ENCODE assay signal across 27 cellular contexts in genomic region chr6:151753581-151753980, GRCh38. TPM values are rescaled to one million over a fixed set of nuclear protein-coding genes. Genes with fewer than 3 reads are reported as not detected.
DNase-seq lines count a peak whose midpoint lies in the region; TF ChIP-seq lines count a peak whose summit lies in the region.
"Had no signal": no experiment of that assay in that cellular context is flagged by ENCODE, and none has a peak within 500 bp of the region (broad histone marks: within the 10 kb centered on the region; RNA-seq: fewer than 3 reads in every experiment).

No MANE protein-coding gene starts in this region.

- peaks cover 2% of the 10 kb centered on the region; the same call in 1 of the 2 replicates for H3F3A ChIP-seq in PC-9 (ENCODE audit: insufficient read depth, low read depth)

- peaks cover 56% of the 10 kb centered on the region for H3K4me1 Mint-ChIP-seq in activated T-helper 1 cell treated with anti-CD3 and anti-CD28 coated beads, Interleukin-12 subunit alpha, Interleukin-12 subunit beta, Interleukin-2, Interleukin-4 antibody, amounts not matched to agents 30 ng/mL and 10 ng/mL and 1 ng/mL, durations not matched to agents 14 hours and 24 hours and 36 hours (ENCODE audit: low read depth)

- no peak overlapping the region for H3K4me3 Mint-ChIP-seq in activated T-helper 1 cell treated with anti-CD3 and anti-CD28 coated beads, Interleukin-12 subunit alpha, Interleukin-12 subunit beta, Interleukin-2, Interleukin-4 antibody, amounts not matched to agents 30 ng/mL and 10 ng/mL and 1 ng/mL, durations not matched to agents 14 hours and 24 hours and 36 hours
- H3K4me3 Mint-ChIP-seq: CD14-positive monocyte; CD4-positive, alpha-beta memory T cell; CD8-positive, alpha-beta memory T cell had no signal

- H3K9me3 ChIP-seq in Karpas-422 (ENCODE audit: low read length) = no peaks in the 10 kb centered on the region
- no peaks in the 10 kb centered on the region for H3K9me3 ChIP-seq in PC-9 (ENCODE audit: insufficient read depth, low read depth)
- H3K9me3 ChIP-seq in vagina = no peaks in the 10 kb centered on the region
- no peaks in the 10 kb centered on the region for H3K9me3 ChIP-seq in left ventricle myocardium inferior (replicated peaks)
- H3K9me3 ChIP-seq: BLaER1 treated with 17β-estradiol and CSF1 and Interleukin-3, amounts not matched to agents 10 nM and 100 nM had no signal

- H3K4me3 ChIP-seq in Karpas-422 (ENCODE audit: low read length) (no peak overlapping the region), PC-9 (no peak overlapping the region), vagina (no peak overlapping the region), left ventricle myocardium inferior (no peak overlapping the region)
- H3K4me3 ChIP-seq: BLaER1 treated with 17β-estradiol and CSF1 and Interleukin-3, amounts not matched to agents 10 nM and 100 nM; GM12878 had no signal

- H3K9ac ChIP-seq in Karpas-422 (ENCODE audit: low read length) = peak overlapping the region; percentile 13; the same call in 1 of the 2 replicates
- H3K9ac ChIP-seq: BLaER1 treated with 17β-estradiol and CSF1 and Interleukin-3, amounts not matched to agents 10 nM and 100 nM had no signal

- peaks cover 3% of the 10 kb centered on the region for H3K27me3 Mint-ChIP-seq in activated T-helper 1 cell treated with anti-CD3 and anti-CD28 coated beads, Interleukin-12 subunit alpha, Interleukin-12 subunit beta, Interleukin-2, Interleukin-4 antibody, amounts not matched to agents 30 ng/mL and 10 ng/mL and 1 ng/mL, durations not matched to agents 14 hours and 24 hours and 36 hours (ENCODE audit: insufficient read depth)
- H3K27me3 Mint-ChIP-seq: CD4-positive, alpha-beta memory T cell; CD4-positive, CD25-positive, alpha-beta regulatory T cell had no signal

- no peaks in the 10 kb centered on the region for H4K20me1 ChIP-seq in Karpas-422 (ENCODE audit: insufficient read depth, low read depth, low read length)
- H4K20me1 ChIP-seq in PC-9 (ENCODE audit: insufficient read depth) = no peaks in the 10 kb centered on the region
- H4K20me1 ChIP-seq: BLaER1 treated with 17β-estradiol and CSF1 and Interleukin-3, amounts not matched to agents 10 nM and 100 nM had no signal

- H2AFZ ChIP-seq in Karpas-422 (ENCODE audit: low read length) (no peak overlapping the region), PC-9 (0 out of 2 replicates have a peak overlapping the region, but pooled peaks have one; percentile 45)

- H3K9me2 ChIP-seq in Karpas-422 (replicated peaks; ENCODE audit: insufficient read depth, low read length) = no peaks in the 10 kb centered on the region
- 0 out of 2 replicates have a peak, but pooled peaks cover 3% of the 10 kb centered on the region for H3K9me2 ChIP-seq in PC-9 (ENCODE audit: insufficient read depth)

- peaks cover 85% of the 10 kb centered on the region for H3K4me1 ChIP-seq in Karpas-422 (ENCODE audit: low read length)
- peaks cover 16% of the 10 kb centered on the region for H3K4me1 ChIP-seq in PC-9 (replicated peaks; ENCODE audit: insufficient read depth)
- H3K4me1 ChIP-seq in vagina = peaks cover 15% of the 10 kb centered on the region
- peaks cover 6% of the 10 kb centered on the region for H3K4me1 ChIP-seq in left ventricle myocardium inferior

- H3K36me3 ChIP-seq in Karpas-422 (ENCODE audit: insufficient read depth, low read length) = no peaks in the 10 kb centered on the region
- no peaks in the 10 kb centered on the region for H3K36me3 ChIP-seq in PC-9 (ENCODE audit: low read depth)
- no peaks in the 10 kb centered on the region for H3K36me3 ChIP-seq in vagina
- no peaks in the 10 kb centered on the region for H3K36me3 ChIP-seq in left ventricle myocardium inferior
- H3K36me3 ChIP-seq: BLaER1 treated with 17β-estradiol and CSF1 and Interleukin-3, amounts not matched to agents 10 nM and 100 nM had no signal

- no TSS peak for BruUV-seq in PC-9 (replicated peaks; lab: Mats Ljungman, UMichigan)

- POLR2A ChIA-PET in PC-9 (lab: Charles Lee; ENCODE audit: unreplicated experiment) = no interaction called here

- TF ChIP-seq POLR2A in vagina (IDR thresholded peaks at IDR 0.05) = no peak

- H3K27me3 ChIP-seq in Karpas-422 (ENCODE audit: low read length) (no peaks in the 10 kb centered on the region), PC-9 (ENCODE audit: insufficient read depth, low read depth) (no peaks in the 10 kb centered on the region), vagina (no peaks in the 10 kb centered on the region), left ventricle myocardium inferior (ENCODE audit: low read depth) (no peaks in the 10 kb centered on the region)
- H3K27me3 ChIP-seq: BLaER1 treated with 17β-estradiol and CSF1 and Interleukin-3, amounts not matched to agents 10 nM and 100 nM had no signal

- intact Hi-C loops in PC-9 (cut with micrococcal nuclease; ENCODE audit: unreplicated experiment) = no loop called here
- intact Hi-C loops in activated T-helper 1 cell treated with anti-CD3 and anti-CD28 coated beads, Interleukin-12 subunit alpha, Interleukin-12 subunit beta, Interleukin-2, Interleukin-4 antibody, amounts not matched to agents 30 ng/mL and 10 ng/mL and 1 ng/mL, durations not matched to agents 14 hours and 24 hours and 36 hours (cut with micrococcal nuclease) = no loop called here
- intact Hi-C loops in vagina (cut with DNase I) = no loop called here
- intact Hi-C loops in left ventricle myocardium inferior (cut with micrococcal nuclease) = no loop called here

- H3K79me2 ChIP-seq in Karpas-422 (ENCODE audit: low read length) (0 out of 2 replicates have a peak, but pooled peaks cover 3% of the 10 kb centered on the region), PC-9 (ENCODE audit: low read depth) (no peaks in the 10 kb centered on the region)

- H3K4me2 ChIP-seq in Karpas-422 (ENCODE audit: low read depth, low read length, poor library complexity, severe bottlenecking) (peak overlapping the region; percentile 66), PC-9 (peak overlapping the region; percentile 21)
- H3K4me2 ChIP-seq: BLaER1 treated with 17β-estradiol and CSF1 and Interleukin-3, amounts not matched to agents 10 nM and 100 nM had no signal

- H3K27ac ChIP-seq in Karpas-422 (ENCODE audit: low read length) = peak overlapping the region; percentile 98
- no peak overlapping the region for H3K27ac ChIP-seq in PC-9
- peak overlapping the region; percentile 52 for H3K27ac ChIP-seq in vagina
- H3K27ac ChIP-seq in left ventricle myocardium inferior (replicated peaks) = no peak overlapping the region
- H3K27ac ChIP-seq: BLaER1 treated with 17β-estradiol and CSF1 and Interleukin-3, amounts not matched to agents 10 nM and 100 nM had no signal

- peak overlapping the region; percentile 36 for H3K27ac Mint-ChIP-seq in activated T-helper 1 cell treated with anti-CD3 and anti-CD28 coated beads, Interleukin-12 subunit alpha, Interleukin-12 subunit beta, Interleukin-2, Interleukin-4 antibody, amounts not matched to agents 30 ng/mL and 10 ng/mL and 1 ng/mL, durations not matched to agents 14 hours and 24 hours and 36 hours
- H3K27ac Mint-ChIP-seq: CD14-positive monocyte; CD4-positive, CD25-positive, alpha-beta regulatory T cell had no signal

- CTCF ChIA-PET in PC-9 (lab: Charles Lee) = no interaction called here

- TF ChIP-seq CTCF in PC-9 (conservative IDR thresholded peaks at IDR 0.05) (no peak), vagina (IDR thresholded peaks at IDR 0.05) (no peak), left ventricle myocardium inferior (IDR thresholded peaks at IDR 0.05; ENCODE audit: borderline replicate concordance) (no peak)

- peaks cover 24% of the 10 kb centered on the region for H3K36me3 Mint-ChIP-seq in activated T-helper 1 cell treated with anti-CD3 and anti-CD28 coated beads, Interleukin-12 subunit alpha, Interleukin-12 subunit beta, Interleukin-2, Interleukin-4 antibody, amounts not matched to agents 30 ng/mL and 10 ng/mL and 1 ng/mL, durations not matched to agents 14 hours and 24 hours and 36 hours (ENCODE audit: low read depth)
- H3K36me3 Mint-ChIP-seq: CD14-positive monocyte; CD4-positive, CD25-positive, alpha-beta regulatory T cell; CD8-positive, alpha-beta memory T cell had no signal

- no peaks in the 10 kb centered on the region for H3K9me3 Mint-ChIP-seq in activated T-helper 1 cell treated with anti-CD3 and anti-CD28 coated beads, Interleukin-12 subunit alpha, Interleukin-12 subunit beta, Interleukin-2, Interleukin-4 antibody, amounts not matched to agents 30 ng/mL and 10 ng/mL and 1 ng/mL, durations not matched to agents 14 hours and 24 hours and 36 hours
- H3K9me3 Mint-ChIP-seq: CD8-positive, alpha-beta memory T cell had no signal

- no peak for DNase-seq in Karpas-422
- DNase-seq in PC-9 = peak in 1 of 2 experiments; percentile 63
- no peak for DNase-seq in activated T-helper 1 cell treated with anti-CD3 and anti-CD28 coated beads, Interleukin-12 subunit alpha, Interleukin-12 subunit beta, Interleukin-2, Interleukin-4 antibody, amounts not matched to agents 30 ng/mL and 10 ng/mL and 1 ng/mL, durations not matched to agents 14 hours and 24 hours and 36 hours (ENCODE audit: low spot score)
- no peak for DNase-seq in vagina (ENCODE audit: extremely low spot score in 2 of 2)
- DNase-seq in amniotic stem cell (lab: John Stamatoyannopoulos, UW) = no peak
- no peak for DNase-seq in left ventricle myocardium inferior
- DNase-seq in HCEC 1CT = no peak
- DNase-seq in activated CD8-positive, alpha-beta memory T cell treated with anti-CD3 and anti-CD28 coated beads, Interleukin-2, amount 50 U/mL, for 48 hours = no peak
- DNase-seq: 8988T; ACHN; CD4-positive, alpha-beta memory T cell; CD4-positive, CD25-positive, alpha-beta regulatory T cell; CD8-positive, alpha-beta memory T cell; COR-L47; DMS 273 treated with DMSO at 0.1 percent for 48 hours; DMS153; DMS53; DMS79; DND-41; EL; GDM1 had no signal

RNA-seq across cellular contexts. Expression of gene ESR1, which starts 53.9 kb away (rescaled TPM):
- total RNA-seq in Karpas-422 (2014; rRNA removed; shearing (Covaris generic); ENCODE audit: low replicate concordance) = 4.1 and 5.4 TPM in 2 replicates
- total RNA-seq in PC-9 (2021) (1.5 TPM in 2 replicates), vagina (50.3 TPM), left ventricle myocardium inferior (1.6 TPM)
- 0.34 and 0.78 TPM in 2 replicates for total RNA-seq in activated T-helper 1 cell treated with anti-CD3 and anti-CD28 coated beads, Interleukin-12 subunit alpha, Interleukin-12 subunit beta, Interleukin-2, Interleukin-4 antibody, amounts not matched to agents 30 ng/mL and 10 ng/mL and 1 ng/mL, durations not matched to agents 14 hours and 24 hours and 36 hours
- total RNA-seq: A673, Daoy, G401 had no signal

Comparison
In these comparisons a context has a peak if more than half of its experiments do, and no peak if none do; other contexts are left out.
1. H3K27ac ChIP-seq: peak in Karpas-422 (single experiment) and vagina (single experiment); none in PC-9 (single experiment) and left ventricle myocardium inferior (single experiment).